1 cellular context compared by ENCODE assay signal in the genomic region with DNA sequence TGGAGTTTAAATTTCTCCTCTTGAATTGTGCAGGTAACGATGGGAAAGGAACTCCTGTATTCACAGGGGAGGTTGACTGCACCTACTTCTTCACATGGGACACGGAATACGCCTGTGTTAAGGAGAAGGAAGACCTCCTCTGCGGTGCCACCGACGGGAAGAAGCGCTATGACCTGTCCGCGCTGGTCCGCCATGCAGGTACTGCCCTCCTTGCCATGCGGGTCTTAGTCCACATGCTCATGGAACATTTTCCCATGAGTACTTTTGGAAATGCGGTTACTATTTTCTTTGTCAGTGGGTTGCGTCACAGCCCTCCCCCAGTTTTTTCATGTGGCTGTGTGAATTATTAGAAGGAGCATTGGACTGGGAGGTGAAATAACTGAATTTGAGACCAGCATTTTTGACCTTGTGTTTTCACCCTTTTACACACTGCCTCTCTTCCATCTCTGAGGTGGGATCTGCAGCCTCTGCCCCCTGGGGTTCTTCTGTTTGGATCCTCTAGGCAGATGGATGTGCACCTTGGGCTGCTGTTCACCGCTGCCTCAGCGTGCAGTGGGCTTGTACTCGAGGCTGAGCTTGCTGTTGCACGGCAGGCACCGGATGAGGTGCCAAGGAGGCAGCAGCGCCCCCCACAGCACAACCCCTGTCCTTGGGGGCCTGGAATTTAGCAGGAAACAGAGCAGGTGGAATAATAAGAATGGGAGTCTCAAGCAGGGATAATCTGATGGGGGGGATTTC.
TF ChIP-seq lines count a peak whose summit lies in the region.

No MANE protein-coding gene starts in this region.

TF ChIP-seq in HepG2, 621 proteins besides CTCF, POLR2A, EP300 and RAD21:
- TF ChIP-seq, protein P1, sequence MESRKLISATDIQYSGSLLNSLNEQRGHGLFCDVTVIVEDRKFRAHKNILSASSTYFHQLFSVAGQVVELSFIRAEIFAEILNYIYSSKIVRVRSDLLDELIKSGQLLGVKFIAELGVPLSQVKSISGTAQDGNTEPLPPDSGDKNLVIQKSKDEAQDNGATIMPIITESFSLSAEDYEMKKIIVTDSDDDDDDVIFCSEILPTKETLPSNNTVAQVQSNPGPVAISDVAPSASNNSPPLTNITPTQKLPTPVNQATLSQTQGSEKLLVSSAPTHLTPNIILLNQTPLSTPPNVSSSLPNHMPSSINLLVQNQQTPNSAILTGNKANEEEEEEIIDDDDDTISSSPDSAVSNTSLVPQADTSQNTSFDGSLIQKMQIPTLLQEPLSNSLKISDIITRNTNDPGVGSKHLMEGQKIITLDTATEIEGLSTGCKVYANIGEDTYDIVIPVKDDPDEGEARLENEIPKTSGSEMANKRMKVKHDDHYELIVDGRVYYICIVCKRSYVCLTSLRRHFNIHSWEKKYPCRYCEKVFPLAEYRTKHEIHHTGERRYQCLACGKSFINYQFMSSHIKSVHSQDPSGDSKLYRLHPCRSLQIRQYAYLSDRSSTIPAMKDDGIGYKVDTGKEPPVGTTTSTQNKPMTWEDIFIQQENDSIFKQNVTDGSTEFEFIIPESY (CRISPR knock-in tag; IDR thresholded peaks at IDR 0.05): peak; percentile 36; the same call in 1 of the 2 replicates
- TF ChIP-seq XBP1 (CRISPR knock-in tag; IDR thresholded peaks at IDR 0.05): no peak
- peak; percentile 5; the same call in 1 of the 2 replicates for TF ChIP-seq CEBPB (IDR thresholded peaks at IDR 0.05; ENCODE audit: borderline replicate concordance, low read depth, low read length)
